ENCODE assay signal across 9 cellular contexts in genomic region chr7:132049462-132050304, GRCh38.
A peak's percentile ranks its signal among the peaks of the same experiment; 100 is the strongest.
DNase-seq lines count a peak whose midpoint lies in the region; ATAC-seq and TF ChIP-seq lines count a peak whose summit lies in the region.
"Had no signal": no experiment of that assay in that cellular context is flagged by ENCODE, and none has a peak within 500 bp of the region (broad histone marks: within the 10 kb centered on the region; RNA-seq: fewer than 3 reads in every experiment).

No MANE protein-coding gene starts in this region.

- H4K20me1 ChIP-seq in HCT116 (ENCODE audit: insufficient read depth), result no peaks in the 10 kb centered on the region

- H3K4me1 Mint-ChIP-seq in type B pancreatic cell (ENCODE audit: unreplicated experiment), result no peaks in the 10 kb centered on the region
- H3K4me1 Mint-ChIP-seq: naive thymus-derived CD4-positive, alpha-beta T cell had no signal

- H3K36me3 ChIP-seq in HCT116 (ENCODE audit: control insufficient read depth in 1 of 2, insufficient read depth in 2 of 2, low read length in 2 of 2), result no peaks in the 10 kb centered on the region

- no peak overlapping the region for H3K27ac ChIP-seq in HCT116 (ENCODE audit: low read depth, low read length)

- no peak overlapping the region for H2AFZ ChIP-seq in HCT116 (ENCODE audit: low read depth, low read length, poor library complexity, severe bottlenecking)

- BruUV-seq in HCT116 (replicated peaks; lab: Mats Ljungman, UMichigan), result no TSS peak

- H3K79me2 ChIP-seq in HCT116 (ENCODE audit: insufficient read depth, low read length), result no peaks in the 10 kb centered on the region

- POLR2A ChIA-PET in HCT116 (lab: Charles Lee), result interaction anchor here (0.9 kb wide), 1 partner anchor 9 kb away, joined by 3 read pairs; no protein-coding TSS in a partner anchor

- H3K9me3 ChIP-seq in HCT116 (ENCODE audit: control insufficient read depth in 1 of 2, insufficient read depth in 1 of 2, low read depth in 1 of 2, low read length in 2 of 2), result no peaks in the 10 kb centered on the region

- H3K9me2 ChIP-seq in HCT116 (ENCODE audit: insufficient read depth), result no peaks in the 10 kb centered on the region

- DNase-seq in CD1c-positive myeloid dendritic cell (ENCODE audit: extremely low spot score) (peak; percentile 10), HCT116 (ENCODE audit: low read depth, low spot score) (peak; percentile 16), iPS-NIHi11 (ENCODE audit: low spot score) (peak; percentile 40), type B pancreatic cell (ENCODE audit: extremely low spot score, unreplicated experiment) (peak; percentile 55), MV-4-11 (lab: John Stamatoyannopoulos, UW) (no peak)

- peak overlapping the region; percentile 8; the same call in 1 of the 2 replicates for H3K4me2 ChIP-seq in HCT116 (ENCODE audit: low read length)

- no peak overlapping the region for H3K4me3 Mint-ChIP-seq in type B pancreatic cell
- H3K4me3 Mint-ChIP-seq: naive thymus-derived CD4-positive, alpha-beta T cell had no signal

- H3K4me3 ChIP-seq in HCT116 (replicated peaks in 1 of 2; ENCODE audit: low read depth in 1 of 2, low read length in 2 of 2) (no peak overlapping the region), WI38 (ENCODE audit: low read depth, low read length) (no peak overlapping the region)

- H3K27me3 Mint-ChIP-seq in type B pancreatic cell, result peaks cover 25% of the 10 kb centered on the region

- intact Hi-C loops in HCT116 (cut with micrococcal nuclease), result loop anchor here (2.0 to 5.0 kb wide), 2 partner anchors 105 to 357 kb away; no protein-coding TSS in a partner anchor

- no peak overlapping the region for H3K9ac ChIP-seq in HCT116 (ENCODE audit: low read length)

- TF ChIP-seq RAD21 in HCT116 (IDR thresholded peaks at IDR 0.05; ENCODE audit: low read depth), result peak; percentile 53; the same call in 1 of the 2 replicates

- CTCF ChIA-PET in HCT116 (lab: Charles Lee), result interaction anchor here (0.9 to 1.4 kb wide), 5 partner anchors 9 to 190 kb away, joined by 3 to 7 read pairs (median 5); no protein-coding TSS in a partner anchor

- RAD21 ChIA-PET in HCT116 (lab: Charles Lee; ENCODE audit: low non-redundant PET in 1 of 2, low total read pairs in 2 of 2, uncharacterized antibody in 2 of 2, unreplicated experiment in 2 of 2), result no interaction called here

- no peak overlapping the region for H3K27ac Mint-ChIP-seq in type B pancreatic cell
- H3K27ac Mint-ChIP-seq: naive thymus-derived CD4-positive, alpha-beta T cell had no signal

- no peaks in the 10 kb centered on the region for H3K36me3 Mint-ChIP-seq in type B pancreatic cell
- H3K36me3 Mint-ChIP-seq: naive thymus-derived CD4-positive, alpha-beta T cell had no signal

- H3K4me1 ChIP-seq in HCT116 (ENCODE audit: control insufficient read depth in 1 of 2, insufficient read depth in 2 of 2, low read length in 2 of 2), result no peaks in the 10 kb centered on the region

- no peak for TF ChIP-seq POLR2A in HCT116 (IDR thresholded peaks at IDR 0.05; ENCODE audit: borderline replicate concordance, extremely low read depth, insufficient read depth, insufficient read length)

- peak; percentile 50 to 78 (median 77); a peak in 5 of 6 replicates for TF ChIP-seq CTCF in HCT116 (IDR thresholded peaks at IDR 0.05 in 2 of 3, conservative IDR thresholded peaks at IDR 0.05 in 1 of 3; ENCODE audit: borderline replicate concordance in 1 of 3, insufficient read depth in 1 of 3, low read depth in 2 of 3, low read length in 2 of 3)
- TF ChIP-seq CTCF in WI38 (IDR thresholded peaks at IDR 0.05; ENCODE audit: low read depth, low read length), result peak; percentile 70
- TF ChIP-seq CTCF in type B pancreatic cell (conservative IDR thresholded peaks at IDR 0.05), result peak; percentile 77

- peaks cover 40% of the 10 kb centered on the region for H3K27me3 ChIP-seq in HCT116 (ENCODE audit: insufficient read depth, low read length)

- ATAC-seq in HCT116 (peak; percentile 73), HG02588 (IDR thresholded peaks at IDR 0.05; ENCODE audit: unreplicated experiment) (no peak), GM19035 (IDR thresholded peaks at IDR 0.05; ENCODE audit: unreplicated experiment) (no peak)
- ATAC-seq: naive thymus-derived CD4-positive, alpha-beta T cell had no signal

- H3K9me3 Mint-ChIP-seq in type B pancreatic cell, result peaks cover 6% of the 10 kb centered on the region

TF ChIP-seq in HCT116, 20 proteins besides CTCF, POLR2A, EP300 and RAD21:
- TF ChIP-seq EZH2phosphoT487 (IDR thresholded peaks at IDR 0.05; ENCODE audit: borderline replicate concordance) (no peak), FOSL1 (IDR thresholded peaks at IDR 0.05; ENCODE audit: low read depth) (no peak), ZNF274 (IDR thresholded peaks at IDR 0.05; ENCODE audit: low read depth, low read length) (no peak), ATF3 (IDR thresholded peaks at IDR 0.05) (no peak), ZBTB33 (IDR thresholded peaks at IDR 0.05; ENCODE audit: extremely low read depth, insufficient replicate concordance, low read length) (no peak), SRF (IDR thresholded peaks at IDR 0.05; ENCODE audit: low read depth) (no peak)
